In the genomic region with DNA sequence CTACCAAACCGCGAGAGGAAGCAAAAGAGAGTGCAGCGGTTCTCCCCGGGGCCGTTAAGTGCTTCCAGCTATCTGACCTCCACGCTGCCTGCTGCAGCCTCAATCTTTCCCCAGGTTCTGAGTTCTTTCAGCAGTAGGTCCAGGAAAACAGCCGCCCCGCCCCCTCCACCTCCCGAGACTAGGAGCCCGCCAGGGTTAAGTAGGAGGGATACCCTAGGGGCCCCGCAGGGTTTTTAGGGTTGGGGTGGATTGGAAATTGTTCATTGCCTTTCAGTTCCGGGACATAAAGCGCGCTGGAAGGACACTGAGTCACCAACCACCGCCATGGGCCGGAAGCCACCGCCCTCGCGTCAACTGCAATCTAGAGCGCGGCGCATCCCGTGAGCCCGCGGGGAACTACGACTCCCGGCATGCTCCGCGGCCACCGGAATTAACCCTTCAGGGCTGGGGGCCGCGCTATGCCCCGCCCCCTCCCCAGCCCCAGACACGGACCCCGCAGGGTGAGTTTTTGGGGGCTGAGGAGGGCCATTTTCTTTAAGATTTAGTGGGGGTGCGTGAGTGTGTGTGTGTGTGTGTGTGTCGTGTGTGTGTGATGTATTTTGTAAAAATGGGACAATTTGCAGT, we compare ENCODE assay signal across 8 cellular contexts. TPM values are rescaled to one million over a fixed set of nuclear protein-coding genes. Genes with fewer than 3 reads are reported as not detected.
A peak's percentile ranks its signal among the peaks of the same experiment; 100 is the strongest.
DNase-seq lines count a peak whose midpoint lies in the region; ATAC-seq and TF ChIP-seq lines count a peak whose summit lies in the region.

TSS of gene MYL6B (plus strand) at position 456 of the 624 bp plus-strand sequence. CDS start 1,332 bp downstream, outside the sequence.

- intact Hi-C loops in right cardiac atrium (cut with DNase I): no loop called here
- intact Hi-C loops in uterus (cut with DNase I; ENCODE audit: low total_unique reads): no loop called here

- H3K9me3 ChIP-seq in right cardiac atrium (ENCODE audit: control insufficient read depth, low read length) (no peaks in the 10 kb centered on the region), uterus (no peaks in the 10 kb centered on the region)

- ATAC-seq in GM18502 (IDR thresholded peaks at IDR 0.05; ENCODE audit: poor library complexity, unreplicated experiment): peak; percentile 83
- peak; percentile 81 for ATAC-seq in HG02943 (IDR thresholded peaks at IDR 0.05; ENCODE audit: low read depth, unreplicated experiment)
- peak; percentile 96 for ATAC-seq in right cardiac atrium

- H3K4me1 ChIP-seq in right cardiac atrium (ENCODE audit: control insufficient read depth, insufficient read depth, low read length) (peaks cover 5% of the 10 kb centered on the region), uterus (peaks cover 6 to 7% of the 10 kb centered on the region in 2 donors)

- no peaks in the 10 kb centered on the region for H3K36me3 ChIP-seq in uterus

- DNase-seq in NCI-H187 treated with DMSO at 0.1 percent for 48 hours (lab: John Stamatoyannopoulos, UW): peak; percentile 45
- DNase-seq in T-helper 2 cell: peak; percentile 80 to 97 (median 90)
- peak; percentile 95 to 98 (median 97) for DNase-seq in right cardiac atrium
- DNase-seq in putamen (ENCODE audit: low spot score): peak; percentile 91
- DNase-seq in uterus: peak; percentile 93 to 94

- no peaks in the 10 kb centered on the region for H3K27me3 ChIP-seq in right cardiac atrium (ENCODE audit: control insufficient read depth, insufficient read depth)
- H3K27me3 ChIP-seq in uterus: no peaks in the 10 kb centered on the region

- H3K27ac ChIP-seq in angular gyrus (ENCODE audit: low read depth, low read length): peak within 1 kb of the TSS; percentile 87
- H3K27ac ChIP-seq in right cardiac atrium (ENCODE audit: low read length): peak within 1 kb of the TSS; percentile 74
- H3K27ac ChIP-seq in uterus: peak within 1 kb of the TSS; percentile 90 to 91

- peak in 1 of 4 experiments; percentile 4 for TF ChIP-seq CTCF in uterus (IDR thresholded peaks at IDR 0.05)

- WGBS in right cardiac atrium: under 1% methylated on average over 37 of the region's 37 CpGs

- H3K4me3 ChIP-seq in right cardiac atrium (ENCODE audit: low read length): peak within 1 kb of the TSS; percentile 97
- peak within 1 kb of the TSS; percentile 59 to 60 for H3K4me3 ChIP-seq in uterus

- peak; percentile 24 to 45 for TF ChIP-seq POLR2A in uterus (IDR thresholded peaks at IDR 0.05)

RNA-seq across cellular contexts. Expression of gene MYL6B, which starts in this region (rescaled TPM):
- 10 to 100 TPM; 48.4 to 74.6 (median 60.2) TPM for total RNA-seq in right cardiac atrium
- 65.7 TPM for polyA plus RNA-seq in right cardiac atrium
- 10 to 100 TPM in 3 of 4 donors, 1 to 10 TPM in 1; 6.7 to 57.5 (median 27.0) TPM for total RNA-seq in uterus

Comparison
In these comparisons a context has a peak if more than half of its experiments do, and no peak if none do; other contexts are left out.
1. Peak in every context shown above with its lines: DNase-seq, ATAC-seq, H3K4me3 ChIP-seq and H3K27ac ChIP-seq.
2. DNase-seq: peak in every context shown above with its lines; median percentile 97 in right cardiac atrium; 94 in uterus; 91 in putamen; 90 in T-helper 2 cell; 45 in NCI-H187 treated with DMSO at 0.1 percent for 48 hours.